ENCODE assay signal across 1 cellular context in the genomic region with DNA sequence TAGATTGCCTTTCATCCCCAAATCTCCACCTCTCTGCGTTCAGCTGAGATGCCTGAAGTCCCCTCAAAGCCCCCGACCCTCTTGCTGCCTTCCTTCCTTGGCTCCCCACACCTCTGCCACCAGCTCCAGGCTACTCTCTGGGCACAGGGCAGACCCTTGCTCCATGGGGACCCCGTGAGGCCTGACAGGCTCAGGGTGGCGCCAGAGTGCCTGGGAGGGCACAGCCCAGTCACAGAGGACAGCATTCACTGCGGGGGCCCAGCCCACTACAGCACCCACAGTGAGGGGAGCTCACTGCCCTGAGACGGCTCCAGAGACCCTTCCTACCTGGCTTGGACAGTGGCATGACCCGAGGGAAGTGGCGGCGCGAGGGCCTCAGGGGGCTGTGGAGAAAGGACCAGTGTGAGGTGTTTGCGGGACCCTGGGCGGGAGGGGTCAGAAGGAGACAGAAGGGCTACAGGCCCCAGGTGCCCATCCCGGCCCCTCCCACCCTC.
TF ChIP-seq lines count a peak whose summit lies in the region.

No MANE protein-coding gene starts in this region.

TF ChIP-seq in H1, 55 proteins besides CTCF, POLR2A, EP300 and RAD21:
- TF ChIP-seq RNF2 (IDR thresholded peaks at IDR 0.05; ENCODE audit: borderline replicate concordance, low read depth, low read length, missing control alignments, poor library complexity, severe bottlenecking) (no peak), CBX8 (IDR thresholded peaks at IDR 0.05; ENCODE audit: borderline replicate concordance, low read depth, low read length) (no peak), POLR2AphosphoS5 (IDR thresholded peaks at IDR 0.05; ENCODE audit: low read depth, low read length) (no peak; the same call in 1 of the 2 replicates)
